ENCODE assay signal across 2 cellular contexts in genomic region chr10:110639858-110640257, GRCh38. TPM values are rescaled to one million over a fixed set of nuclear protein-coding genes. Genes with fewer than 3 reads are reported as not detected.
"Had no signal": no experiment of that assay in that cellular context is flagged by ENCODE, and none has a peak within 500 bp of the region (broad histone marks: within the 10 kb centered on the region; RNA-seq: fewer than 3 reads in every experiment).

No MANE protein-coding gene starts in this region.

RNA-seq across cellular contexts. Expression of gene RBM20, which starts 4.3 kb away (rescaled TPM):
- total RNA-seq: GM23248, HFFc6 had no signal
- polyA plus RNA-seq: GM23248 had no signal
